ENCODE assay signal across 15 cellular contexts in the genomic region with DNA sequence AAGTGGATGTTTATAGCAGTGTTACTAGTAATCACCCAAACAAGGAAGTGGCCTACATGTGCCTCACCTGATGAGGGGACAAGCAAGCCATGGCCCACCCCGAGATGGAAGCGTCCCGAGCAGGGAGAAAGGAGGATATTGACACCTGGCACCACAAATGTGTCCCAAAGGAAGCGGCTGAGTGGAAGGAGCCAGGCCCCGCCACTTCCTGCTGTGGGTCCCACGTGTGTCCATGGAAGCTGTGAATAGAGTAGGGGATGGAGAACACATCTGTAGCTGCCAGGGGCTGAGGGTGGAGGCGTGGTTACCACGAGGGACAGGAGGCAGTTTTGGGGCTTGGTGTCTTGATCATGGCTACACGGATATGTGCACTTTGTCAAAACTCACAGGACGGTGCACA. TPM values are rescaled to one million over a fixed set of nuclear protein-coding genes. Genes with fewer than 3 reads are reported as not detected.
DNase-seq lines count a peak whose midpoint lies in the region; ATAC-seq and TF ChIP-seq lines count a peak whose summit lies in the region.
"Had no signal": no experiment of that assay in that cellular context is flagged by ENCODE, and none has a peak within 500 bp of the region (broad histone marks: within the 10 kb centered on the region; RNA-seq: fewer than 3 reads in every experiment).

No MANE protein-coding gene starts in this region.

- no peaks in the 10 kb centered on the region for H3K9me3 Mint-ChIP-seq in natural killer cell treated with Interleukin-12 subunit alpha and Interleukin-12 subunit beta and Interleukin-15 and Interleukin-18, amount 100 ng/mL, for 72 hours
- H3K9me3 Mint-ChIP-seq in natural killer cell = no peaks in the 10 kb centered on the region
- no peaks in the 10 kb centered on the region for H3K9me3 Mint-ChIP-seq in osteocyte (ENCODE audit: unreplicated experiment)
- H3K9me3 Mint-ChIP-seq: CD4-positive, alpha-beta T cell; HFFc6 had no signal

- intact Hi-C loops in natural killer cell (cut with micrococcal nuclease) (no loop called here), head of caudate nucleus (cut with DNase I) (no loop called here)

- H3K36me3 Mint-ChIP-seq in natural killer cell treated with Interleukin-12 subunit alpha and Interleukin-12 subunit beta and Interleukin-15 and Interleukin-18, amount 100 ng/mL, for 72 hours = no peaks in the 10 kb centered on the region
- H3K36me3 Mint-ChIP-seq in natural killer cell (no peaks in the 10 kb centered on the region), osteocyte (ENCODE audit: unreplicated experiment) (no peaks in the 10 kb centered on the region)

- no peak for ATAC-seq in natural killer cell treated with Interleukin-12 subunit alpha and Interleukin-12 subunit beta and Interleukin-15 and Interleukin-18, amount 100 ng/mL, for 72 hours
- no peak for ATAC-seq in natural killer cell
- ATAC-seq: K562 had no signal

- H3K27ac Mint-ChIP-seq in natural killer cell treated with Interleukin-12 subunit alpha and Interleukin-12 subunit beta and Interleukin-15 and Interleukin-18, amount 100 ng/mL, for 72 hours = no peak overlapping the region
- no peak overlapping the region for H3K27ac Mint-ChIP-seq in natural killer cell
- H3K27ac Mint-ChIP-seq in osteocyte (ENCODE audit: unreplicated experiment) = no peak overlapping the region
- H3K27ac Mint-ChIP-seq: CD4-positive, alpha-beta T cell; HFFc6 had no signal

- peak; percentile 54 for DNase-seq in activated CD8-positive, alpha-beta memory T cell treated with anti-CD3 and anti-CD28 coated beads for 24 hours
- no peak for DNase-seq in activated CD8-positive, alpha-beta memory T cell treated with anti-CD3 and anti-CD28 coated beads, Interleukin-2, amount 50 U/mL, for 4 hours
- DNase-seq in natural killer cell treated with Interleukin-12 subunit alpha and Interleukin-12 subunit beta and Interleukin-15 and Interleukin-18, amount 100 ng/mL, for 72 hours (ENCODE audit: low spot score) = peak; percentile 54
- DNase-seq in natural killer cell = no peak
- peak; percentile 46 for DNase-seq in ecto neural progenitor cell (ENCODE audit: low spot score)
- no peak for DNase-seq in head of caudate nucleus
- DNase-seq in midbrain (lab: John Stamatoyannopoulos, UW) = no peak
- DNase-seq in osteocyte (ENCODE audit: extremely low spot score, unreplicated experiment) = no peak
- DNase-seq: AML-193; C1 segment of cervical spinal cord; Calu3; CD4-positive, alpha-beta T cell; DMS 273 treated with DMSO at 0.1 percent for 48 hours; HFFc6 had no signal

- H3K4me3 Mint-ChIP-seq in natural killer cell treated with Interleukin-12 subunit alpha and Interleukin-12 subunit beta and Interleukin-15 and Interleukin-18, amount 100 ng/mL, for 72 hours = no peak overlapping the region
- H3K4me3 Mint-ChIP-seq in natural killer cell = no peak overlapping the region
- no peak overlapping the region for H3K4me3 Mint-ChIP-seq in osteocyte (ENCODE audit: unreplicated experiment)
- H3K4me3 Mint-ChIP-seq: CD4-positive, alpha-beta T cell; HFFc6 had no signal

- TF ChIP-seq CTCF in natural killer cell (IDR thresholded peaks at IDR 0.05) = no peak
- no peak for TF ChIP-seq CTCF in osteocyte (IDR thresholded peaks at IDR 0.05)

- peaks cover 0 to 17% of the 10 kb centered on the region in 2 donors for H3K27me3 Mint-ChIP-seq in natural killer cell treated with Interleukin-12 subunit alpha and Interleukin-12 subunit beta and Interleukin-15 and Interleukin-18, amount 100 ng/mL, for 72 hours
- H3K27me3 Mint-ChIP-seq in natural killer cell (ENCODE audit: low read depth in 2 of 2) (peaks cover 6 to 8% of the 10 kb centered on the region in 2 donors), osteocyte (ENCODE audit: unreplicated experiment) (no peaks in the 10 kb centered on the region)
- H3K27me3 Mint-ChIP-seq: CD4-positive, alpha-beta T cell had no signal

- no peaks in the 10 kb centered on the region for H3K4me1 Mint-ChIP-seq in natural killer cell treated with Interleukin-12 subunit alpha and Interleukin-12 subunit beta and Interleukin-15 and Interleukin-18, amount 100 ng/mL, for 72 hours (ENCODE audit: low read depth in 2 of 2)
- H3K4me1 Mint-ChIP-seq in natural killer cell (no peaks in the 10 kb centered on the region), osteocyte (ENCODE audit: unreplicated experiment) (peaks cover 13% of the 10 kb centered on the region)

RNA-seq across cellular contexts. Expression of gene KCNJ12, which starts 49.2 kb away (rescaled TPM):
- not detected for total RNA-seq in natural killer cell treated with Interleukin-12 subunit alpha and Interleukin-12 subunit beta and Interleukin-15 and Interleukin-18, amount 100 ng/mL, for 72 hours
- total RNA-seq in natural killer cell = under 1 TPM in 1 of 3 donors, not detected in 2; 0.14 TPM
- total RNA-seq in osteocyte = 2.3 and 2.4 TPM in 2 replicates
- total RNA-seq: Calu3, HFFc6 had no signal

Comparison
In these comparisons a context has a peak if more than half of its experiments do, and no peak if none do; other contexts are left out.
1. DNase-seq: peak in activated CD8-positive, alpha-beta memory T cell treated with anti-CD3 and anti-CD28 coated beads for 24 hours (single experiment), natural killer cell treated with Interleukin-12 subunit alpha and Interleukin-12 subunit beta and Interleukin-15 and Interleukin-18, amount 100 ng/mL, for 72 hours (single experiment) and ecto neural progenitor cell (single experiment); none in activated CD8-positive, alpha-beta memory T cell treated with anti-CD3 and anti-CD28 coated beads, Interleukin-2, amount 50 U/mL, for 4 hours (single experiment), natural killer cell (single experiment), head of caudate nucleus (0 of 42), midbrain (single experiment) and osteocyte (single experiment).